ENCODE assay signal across 13 cellular contexts in genomic region chr18:79497638-79498081, GRCh38.
DNase-seq lines count a peak whose midpoint lies in the region; ATAC-seq, FAIRE-seq and TF ChIP-seq lines count a peak whose summit lies in the region.
"Had no signal": no experiment of that assay in that cellular context is flagged by ENCODE, and none has a peak within 500 bp of the region (broad histone marks: within the 10 kb centered on the region; RNA-seq: fewer than 3 reads in every experiment).

No MANE protein-coding gene starts in this region.

- H3K4me1 ChIP-seq in endothelial cell of umbilical vein (ENCODE audit: control insufficient read depth, extremely low read depth, insufficient read depth, low read length) (peaks cover 16% of the 10 kb centered on the region), breast epithelium (no peaks in the 10 kb centered on the region)
- H3K4me1 ChIP-seq: adrenal gland, BE2C had no signal

- FAIRE-seq in endothelial cell of umbilical vein (lab: Jason Lieb, UNC), result peak; percentile 69

- H3K36me3 ChIP-seq in endothelial cell of umbilical vein (ENCODE audit: control insufficient read depth in 2 of 2, extremely low read depth in 1 of 2, insufficient read depth in 2 of 2, low read length in 2 of 2), result peaks cover 0 to 5% of the 10 kb centered on the region in 2 experiments
- H3K36me3 ChIP-seq in breast epithelium, result no peaks in the 10 kb centered on the region
- H3K36me3 ChIP-seq: BE2C had no signal

- H3K4me2 ChIP-seq in endothelial cell of umbilical vein (ENCODE audit: insufficient read depth, low read length), result no peak overlapping the region

- H3K4me3 ChIP-seq in AG10803 (ENCODE audit: low read length) (no peak overlapping the region), endothelial cell of umbilical vein (replicated peaks in 1 of 3; ENCODE audit: insufficient read depth in 1 of 3, low read depth in 1 of 3, low read length in 3 of 3) (no peak overlapping the region), breast epithelium (no peak overlapping the region)
- H3K4me3 ChIP-seq: adrenal gland had no signal

- CTCF ChIA-PET in endothelial cell of umbilical vein (lab: Charles Lee), result interaction anchor here (0.7 to 0.9 kb wide), 2 partner anchors 9 to 10 kb away, joined by 3 to 4 read pairs; no protein-coding TSS in a partner anchor

- H3K9ac ChIP-seq in endothelial cell of umbilical vein (replicated peaks; ENCODE audit: extremely low read depth, insufficient read depth, low read length), result peak overlapping the region; percentile 4

- no peaks in the 10 kb centered on the region for H3K9me3 ChIP-seq in endothelial cell of umbilical vein (replicated peaks; ENCODE audit: control insufficient read depth, insufficient read depth, low read length)
- H3K9me3 ChIP-seq in breast epithelium, result peaks cover 0 to 14% of the 10 kb centered on the region in 2 donors
- H3K9me3 ChIP-seq: BE2C had no signal

- DNase-seq in AG10803 (ENCODE audit: low read depth) (peak; percentile 15), endothelial cell of umbilical vein (ENCODE audit: low read depth, low spot score) (no peak), breast epithelium (ENCODE audit: low spot score in 2 of 2) (no peak), NCI-H1694 treated with DMSO at 0.1 percent for 48 hours (lab: John Stamatoyannopoulos, UW) (no peak), NCI-H2227 (lab: John Stamatoyannopoulos, UW; ENCODE audit: unreplicated experiment) (no peak), NCI-H2196 (lab: John Stamatoyannopoulos, UW; ENCODE audit: unreplicated experiment) (no peak)
- DNase-seq: activated CD4-positive, alpha-beta T cell treated with anti-CD3 and anti-CD28 coated beads for 48 hours; NCI-H1930 had no signal

- H3K9me1 ChIP-seq in endothelial cell of umbilical vein (replicated peaks; ENCODE audit: control insufficient read depth, extremely low read depth, insufficient read depth, low read length), result no peaks in the 10 kb centered on the region

- H3K27ac ChIP-seq in endothelial cell of umbilical vein (ENCODE audit: insufficient read depth, low read depth, low read length) (peak overlapping the region; percentile 23), breast epithelium (no peak overlapping the region)
- H3K27ac ChIP-seq: RWPE1 had no signal

- H3K27me3 ChIP-seq in endothelial cell of umbilical vein (ENCODE audit: control insufficient read depth in 2 of 2, insufficient read depth in 2 of 2, low read length in 2 of 2) (no peaks in the 10 kb centered on the region), breast epithelium (no peaks in the 10 kb centered on the region)
- H3K27me3 ChIP-seq: adrenal gland, BE2C had no signal

- H4K20me1 ChIP-seq in endothelial cell of umbilical vein (replicated peaks; ENCODE audit: control insufficient read depth, extremely low read depth, insufficient read depth, low read length), result no peaks in the 10 kb centered on the region

- no peak for TF ChIP-seq POLR2A in endothelial cell of umbilical vein (IDR thresholded peaks at IDR 0.05; ENCODE audit: low read depth, low read length)
- TF ChIP-seq POLR2A in breast epithelium (IDR thresholded peaks at IDR 0.05), result no peak

- intact Hi-C loops in endothelial cell of umbilical vein (cut with micrococcal nuclease) (loop anchor here (1.0 kb wide), 1 partner anchor 11 kb away; no protein-coding TSS in a partner anchor), breast epithelium (cut with DNase I; ENCODE audit: low total_unique reads) (no loop called here)

- H3K79me2 ChIP-seq in endothelial cell of umbilical vein (ENCODE audit: control insufficient read depth, insufficient read depth, low read length), result no peaks in the 10 kb centered on the region

- H2AFZ ChIP-seq in endothelial cell of umbilical vein (ENCODE audit: low read depth, low read length), result peak overlapping the region; percentile 26

- peak; percentile 80 for ATAC-seq in GM19438 (IDR thresholded peaks at IDR 0.05; ENCODE audit: low read depth, unreplicated experiment)
- peak; percentile 81 for ATAC-seq in HG03103 (IDR thresholded peaks at IDR 0.05; ENCODE audit: low read depth, unreplicated experiment)

- POLR2A ChIA-PET in endothelial cell of umbilical vein (lab: Charles Lee), result no interaction called here

- TF ChIP-seq CTCF in AG10803 (conservative IDR thresholded peaks at IDR 0.05; ENCODE audit: low read length) (no peak), endothelial cell of umbilical vein (IDR thresholded peaks at IDR 0.05; ENCODE audit: extremely low read depth in 1 of 2, insufficient read depth in 1 of 2, low read depth in 1 of 2, low read length in 2 of 2) (no peak), breast epithelium (IDR thresholded peaks at IDR 0.05) (no peak)

- dilution Hi-C loops in endothelial cell of umbilical vein (cut with MboI; ENCODE audit: extremely low pct_ligation_motif_present, low sequenced_read_pairs), result no loop called here

- no TSS peak for BruUV-seq in endothelial cell of umbilical vein (replicated peaks; lab: Mats Ljungman, UMichigan)

TF ChIP-seq in endothelial cell of umbilical vein, 7 proteins besides CTCF, POLR2A, EP300 and RAD21:
- TF ChIP-seq FOS (IDR thresholded peaks at IDR 0.05; ENCODE audit: borderline replicate concordance, insufficient read depth, low read length) (peak; percentile 25), MAX (IDR thresholded peaks at IDR 0.05; ENCODE audit: insufficient read depth, insufficient read length) (no peak), JUN (IDR thresholded peaks at IDR 0.05; ENCODE audit: borderline replicate concordance, insufficient read depth, insufficient read length, low read depth) (no peak), POLR2AphosphoS5 (IDR thresholded peaks at IDR 0.05; ENCODE audit: insufficient read depth, low read depth, low read length) (no peak)
